ENCODE assay signal across 2 cellular contexts in the genomic region with DNA sequence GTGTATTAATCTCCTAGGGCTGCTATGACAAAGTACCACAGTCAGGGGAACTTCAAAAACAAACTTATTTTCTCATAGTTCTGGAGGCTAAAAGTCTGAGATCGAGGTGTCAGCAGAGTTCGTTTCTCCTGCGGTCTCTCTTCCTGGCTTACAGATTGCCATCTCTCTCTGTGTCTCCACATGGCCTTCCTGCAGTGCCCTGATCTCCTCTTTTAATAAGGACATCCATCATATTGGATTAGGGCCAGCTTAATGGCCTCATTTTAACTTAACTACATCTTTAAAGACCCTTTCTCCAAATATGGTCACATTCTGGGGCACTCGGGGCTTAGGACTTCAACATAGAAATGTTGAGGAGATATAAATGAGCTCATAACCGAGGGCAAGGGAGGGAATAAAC.
TF ChIP-seq lines count a peak whose summit lies in the region.

No MANE protein-coding gene starts in this region.

TF ChIP-seq in SK-N-SH treated with all-trans-retinoic acid at 6 μM for 48 hours, 23 proteins besides CTCF, POLR2A, EP300 and RAD21:
- TF ChIP-seq, protein P1, sequence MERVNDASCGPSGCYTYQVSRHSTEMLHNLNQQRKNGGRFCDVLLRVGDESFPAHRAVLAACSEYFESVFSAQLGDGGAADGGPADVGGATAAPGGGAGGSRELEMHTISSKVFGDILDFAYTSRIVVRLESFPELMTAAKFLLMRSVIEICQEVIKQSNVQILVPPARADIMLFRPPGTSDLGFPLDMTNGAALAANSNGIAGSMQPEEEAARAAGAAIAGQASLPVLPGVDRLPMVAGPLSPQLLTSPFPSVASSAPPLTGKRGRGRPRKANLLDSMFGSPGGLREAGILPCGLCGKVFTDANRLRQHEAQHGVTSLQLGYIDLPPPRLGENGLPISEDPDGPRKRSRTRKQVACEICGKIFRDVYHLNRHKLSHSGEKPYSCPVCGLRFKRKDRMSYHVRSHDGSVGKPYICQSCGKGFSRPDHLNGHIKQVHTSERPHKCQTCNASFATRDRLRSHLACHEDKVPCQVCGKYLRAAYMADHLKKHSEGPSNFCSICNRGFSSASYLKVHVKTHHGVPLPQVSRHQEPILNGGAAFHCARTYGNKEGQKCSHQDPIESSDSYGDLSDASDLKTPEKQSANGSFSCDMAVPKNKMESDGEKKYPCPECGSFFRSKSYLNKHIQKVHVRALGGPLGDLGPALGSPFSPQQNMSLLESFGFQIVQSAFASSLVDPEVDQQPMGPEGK (CRISPR knock-in tag; IDR thresholded peaks at IDR 0.05; ENCODE audit: borderline replicate concordance) = no peak
- no peak for TF ChIP-seq OSR1 (CRISPR knock-in tag; IDR thresholded peaks at IDR 0.05)
- TF ChIP-seq ARNTL (CRISPR knock-in tag; IDR thresholded peaks at IDR 0.05; ENCODE audit: borderline replicate concordance, low read depth) = no peak

TF ChIP-seq in HEK293, 187 proteins besides CTCF, POLR2A, EP300 and RAD21 (continued from another document):
- TF ChIP-seq, protein P2, sequence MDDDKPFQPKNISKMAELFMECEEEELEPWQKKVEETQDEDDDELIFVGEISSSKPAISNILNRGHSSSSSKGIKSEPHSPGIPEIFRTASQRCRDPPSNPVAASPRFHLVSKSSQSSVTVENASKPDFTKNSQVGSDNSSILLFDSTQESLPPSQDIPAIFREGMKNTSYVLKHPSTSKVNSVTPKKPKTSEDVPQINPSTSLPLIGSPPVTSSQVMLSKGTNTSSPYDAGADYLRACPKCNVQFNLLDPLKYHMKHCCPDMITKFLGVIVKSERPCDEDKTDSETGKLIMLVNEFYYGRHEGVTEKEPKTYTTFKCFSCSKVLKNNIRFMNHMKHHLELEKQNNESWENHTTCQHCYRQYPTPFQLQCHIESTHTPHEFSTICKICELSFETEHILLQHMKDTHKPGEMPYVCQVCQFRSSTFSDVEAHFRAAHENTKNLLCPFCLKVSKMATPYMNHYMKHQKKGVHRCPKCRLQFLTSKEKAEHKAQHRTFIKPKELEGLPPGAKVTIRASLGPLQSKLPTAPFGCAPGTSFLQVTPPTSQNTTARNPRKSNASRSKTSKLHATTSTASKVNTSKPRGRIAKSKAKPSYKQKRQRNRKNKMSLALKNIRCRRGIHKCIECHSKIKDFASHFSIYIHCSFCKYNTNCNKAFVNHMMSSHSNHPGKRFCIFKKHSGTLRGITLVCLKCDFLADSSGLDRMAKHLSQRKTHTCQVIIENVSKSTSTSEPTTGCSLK (tag by site-specific recombination; IDR thresholded peaks at IDR 0.05) = no peak
- TF ChIP-seq ZBTB21 (tag by site-specific recombination; IDR thresholded peaks at IDR 0.05) = no peak
- peak; percentile 5; the same call in 1 of the 2 replicates for TF ChIP-seq ZEB2 (tag by site-specific recombination; IDR thresholded peaks at IDR 0.05)
